Comparison of ENCODE assay signal across 14 cellular contexts in the genomic region with DNA sequence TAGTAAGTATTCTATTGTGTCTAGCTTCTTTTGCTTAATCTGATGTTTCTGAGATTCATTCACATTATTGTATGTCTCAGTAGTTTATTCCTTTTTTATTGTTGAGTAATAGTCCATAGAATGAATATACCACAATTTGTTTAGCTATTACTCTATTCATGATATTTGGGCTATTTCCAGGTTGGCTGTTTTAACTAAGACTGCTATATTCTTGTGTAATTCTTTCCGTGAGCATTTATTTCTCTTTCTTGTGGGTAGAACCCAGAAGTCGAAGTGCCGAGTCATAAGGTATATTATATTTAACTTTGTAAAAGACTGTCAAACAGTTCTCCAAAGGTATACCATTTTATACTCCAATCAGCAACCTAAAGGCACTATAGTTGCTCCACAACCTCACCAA.
"Had no signal": no experiment of that assay in that cellular context is flagged by ENCODE, and none has a peak within 500 bp of the region (broad histone marks: within the 10 kb centered on the region; RNA-seq: fewer than 3 reads in every experiment).

No MANE protein-coding gene starts in this region.

- H3K9me3 Mint-ChIP-seq: activated CD4-positive, alpha-beta T cell treated with anti-CD3 and anti-CD28 coated beads, Interleukin-2, amount 10 ng/mL, durations not matched to agents 7 days and 5 days; endodermal cell; neural crest cell; stimulated activated effector memory CD8-positive, alpha-beta T cell treated with anti-CD3 and anti-CD28 coated beads, Interleukin-12 subunit alpha, Interleukin-12 subunit beta, amount 100 ng/mL, for 72 hours had no signal

- H3K27me3 ChIP-seq: cardiac muscle cell had no signal

- H3K4me3 ChIP-seq: cardiac muscle cell, dorsolateral prefrontal cortex, lung had no signal

- H3K27ac ChIP-seq: cardiac muscle cell, dorsolateral prefrontal cortex had no signal

- DNase-seq: activated CD4-positive, alpha-beta T cell treated with anti-CD3 and anti-CD28 coated beads, Interleukin-2, amount 10 ng/mL, durations not matched to agents 7 days and 5 days; activated CD4-positive, CD25-positive, alpha-beta regulatory T cell; activated CD8-positive, alpha-beta memory T cell treated with anti-CD3 and anti-CD28 coated beads for 24 hours; activated naive CD4-positive, alpha-beta T cell treated with Interleukin-2 at 50 U/mL for 16 hours; dorsolateral prefrontal cortex; endodermal cell; left colon; midbrain; stimulated activated CD4-positive, alpha-beta T cell treated with anti-CD3 and anti-CD28 coated beads, Interleukin-12 subunit alpha, Interleukin-12 subunit beta, amount 100 ng/mL, for 4 hours; stimulated activated CD4-positive, alpha-beta T cell treated with anti-CD3 and anti-CD28 coated beads, Interleukin-2, amount 100 ng/mL, for 24 hours had no signal

- H3K36me3 ChIP-seq: cardiac muscle cell had no signal

- H3K27ac Mint-ChIP-seq: activated CD4-positive, alpha-beta T cell treated with anti-CD3 and anti-CD28 coated beads, Interleukin-2, amount 10 ng/mL, durations not matched to agents 7 days and 5 days; endodermal cell; stimulated activated effector memory CD8-positive, alpha-beta T cell treated with anti-CD3 and anti-CD28 coated beads, Interleukin-12 subunit alpha, Interleukin-12 subunit beta, amount 100 ng/mL, for 72 hours had no signal

- ATAC-seq: left colon; stimulated activated effector memory CD8-positive, alpha-beta T cell treated with anti-CD3 and anti-CD28 coated beads, Interleukin-12 subunit alpha, Interleukin-12 subunit beta, amount 100 ng/mL, for 72 hours had no signal

- H3K4me1 Mint-ChIP-seq: endodermal cell; stimulated activated effector memory CD8-positive, alpha-beta T cell treated with anti-CD3 and anti-CD28 coated beads, Interleukin-12 subunit alpha, Interleukin-12 subunit beta, amount 100 ng/mL, for 72 hours had no signal

- H3K4me3 Mint-ChIP-seq: activated CD4-positive, alpha-beta T cell treated with anti-CD3 and anti-CD28 coated beads, Interleukin-2, amount 10 ng/mL, durations not matched to agents 7 days and 5 days; endodermal cell; neural crest cell; stimulated activated effector memory CD8-positive, alpha-beta T cell treated with anti-CD3 and anti-CD28 coated beads, Interleukin-12 subunit alpha, Interleukin-12 subunit beta, amount 100 ng/mL, for 72 hours had no signal

- H3K36me3 Mint-ChIP-seq: stimulated activated effector memory CD8-positive, alpha-beta T cell treated with anti-CD3 and anti-CD28 coated beads, Interleukin-12 subunit alpha, Interleukin-12 subunit beta, amount 100 ng/mL, for 72 hours had no signal
